8 cellular contexts compared by ENCODE assay signal in genomic region chr17:21452377-21453143, GRCh38.
DNase-seq lines count a peak whose midpoint lies in the region; ATAC-seq and TF ChIP-seq lines count a peak whose summit lies in the region.

No MANE protein-coding gene starts in this region.

- POLR2A ChIA-PET in HEK293T (lab: Yijun Ruan, JAX), result interaction anchor here (0.6 kb wide), 1 partner anchor 59 kb away, joined by 3 read pairs; no protein-coding TSS in a partner anchor
- POLR2A ChIA-PET in WTC11 (lab: Charles Lee), result no interaction called here

- no peak overlapping the region for H3K27ac Mint-ChIP-seq in WTC11
- H3K27ac Mint-ChIP-seq in stimulated activated naive CD8-positive, alpha-beta T cell treated with anti-CD3 and anti-CD28 coated beads, Interleukin-15, amount 100 ng/mL, for 72 hours, result peak overlapping the region in 1 of 2 donors; percentile 54

- no peaks in the 10 kb centered on the region for H3K36me3 Mint-ChIP-seq in WTC11

- peaks cover 42% of the 10 kb centered on the region for H3K27me3 Mint-ChIP-seq in WTC11 (ENCODE audit: low read depth)
- H3K27me3 Mint-ChIP-seq in stimulated activated naive CD8-positive, alpha-beta T cell treated with anti-CD3 and anti-CD28 coated beads, Interleukin-15, amount 100 ng/mL, for 72 hours, result peaks cover 24% of the 10 kb centered on the region

- ATAC-seq in WTC11 (peak; percentile 46), HG02885 (IDR thresholded peaks at IDR 0.05; ENCODE audit: poor library complexity, unreplicated experiment) (no peak), GM21390 (IDR thresholded peaks at IDR 0.05; ENCODE audit: unreplicated experiment) (no peak)
- ATAC-seq in stimulated activated naive CD8-positive, alpha-beta T cell treated with anti-CD3 and anti-CD28 coated beads, Interleukin-15, amount 100 ng/mL, for 72 hours, result peak; percentile 27

- DNase-seq in ACHN, result peak; percentile 60
- peak; percentile 40 for DNase-seq in HEK293T (ENCODE audit: extremely low spot score)
- DNase-seq in WTC11 (ENCODE audit: low spot score), result peak; percentile 46
- peak; percentile 68 for DNase-seq in epithelial cell of esophagus (ENCODE audit: low read depth)
- DNase-seq in medulla oblongata (ENCODE audit: extremely low spot score), result peak; percentile 90
- DNase-seq in stimulated activated naive CD8-positive, alpha-beta T cell treated with anti-CD3 and anti-CD28 coated beads, Interleukin-15, amount 100 ng/mL, for 72 hours, result peak; percentile 11 to 36

- TF ChIP-seq CTCF in WTC11 (IDR thresholded peaks at IDR 0.05) (peak; percentile 22; the same call in 1 of the 2 replicates), epithelial cell of esophagus (IDR thresholded peaks at IDR 0.05; ENCODE audit: insufficient read depth, low read depth, low read length, missing control alignments) (peak; percentile 70)

- H3K9me3 Mint-ChIP-seq in WTC11, result peaks cover 4% of the 10 kb centered on the region; the same call in 1 of the 2 replicates
- no peaks in the 10 kb centered on the region for H3K9me3 Mint-ChIP-seq in stimulated activated naive CD8-positive, alpha-beta T cell treated with anti-CD3 and anti-CD28 coated beads, Interleukin-15, amount 100 ng/mL, for 72 hours

- in situ Hi-C loops in ACHN (cut with HindIII; ENCODE audit: low pct_ligation_motif_present, low pct_unique_long_range_greater_than_20kb, low sequenced_read_pairs), result no loop called here

- H3K4me3 ChIP-seq in epithelial cell of esophagus (ENCODE audit: low read length), result peak overlapping the region; percentile 23

- CTCF ChIA-PET in HEK293T (lab: Yijun Ruan, JAX), result interaction anchor here (0.6 kb wide), 3 partner anchors 9 to 217 kb away, joined by 3 read pairs; no protein-coding TSS in a partner anchor
- CTCF ChIA-PET in WTC11 (lab: Charles Lee), result interaction anchor here (0.6 to 1.0 kb wide), 7 partner anchors 11 to 396 kb away, joined by 3 to 16 read pairs (median 3); no protein-coding TSS in a partner anchor

- peaks cover 22% of the 10 kb centered on the region for H3K4me1 Mint-ChIP-seq in WTC11
- H3K4me1 Mint-ChIP-seq in stimulated activated naive CD8-positive, alpha-beta T cell treated with anti-CD3 and anti-CD28 coated beads, Interleukin-15, amount 100 ng/mL, for 72 hours, result peaks cover 43% of the 10 kb centered on the region

- H3K4me3 Mint-ChIP-seq in WTC11, result peak overlapping the region; percentile 63
- H3K4me3 Mint-ChIP-seq in stimulated activated naive CD8-positive, alpha-beta T cell treated with anti-CD3 and anti-CD28 coated beads, Interleukin-15, amount 100 ng/mL, for 72 hours, result peak overlapping the region; percentile 60 to 63

TF ChIP-seq in HEK293T, 16 proteins besides CTCF, POLR2A, EP300 and RAD21:
- peak; percentile 99 for TF ChIP-seq L3MBTL2 (conservative IDR thresholded peaks at IDR 0.05)
- TF ChIP-seq FOXM1 (IDR thresholded peaks at IDR 0.05; ENCODE audit: borderline replicate concordance), result no peak
- no peak for TF ChIP-seq PKNOX1 (IDR thresholded peaks at IDR 0.05)
- no peak for TF ChIP-seq FOXA1 (IDR thresholded peaks at IDR 0.05)
- TF ChIP-seq ARNT (IDR thresholded peaks at IDR 0.05), result no peak
- TF ChIP-seq HDGF (IDR thresholded peaks at IDR 0.05; ENCODE audit: borderline replicate concordance), result no peak
- no peak for TF ChIP-seq NFRKB (IDR thresholded peaks at IDR 0.05)
- TF ChIP-seq TARDBP (IDR thresholded peaks at IDR 0.05), result no peak

TF ChIP-seq in WTC11, 78 proteins besides CTCF, POLR2A, EP300 and RAD21 (continues in another document):
- TF ChIP-seq, protein P1, sequence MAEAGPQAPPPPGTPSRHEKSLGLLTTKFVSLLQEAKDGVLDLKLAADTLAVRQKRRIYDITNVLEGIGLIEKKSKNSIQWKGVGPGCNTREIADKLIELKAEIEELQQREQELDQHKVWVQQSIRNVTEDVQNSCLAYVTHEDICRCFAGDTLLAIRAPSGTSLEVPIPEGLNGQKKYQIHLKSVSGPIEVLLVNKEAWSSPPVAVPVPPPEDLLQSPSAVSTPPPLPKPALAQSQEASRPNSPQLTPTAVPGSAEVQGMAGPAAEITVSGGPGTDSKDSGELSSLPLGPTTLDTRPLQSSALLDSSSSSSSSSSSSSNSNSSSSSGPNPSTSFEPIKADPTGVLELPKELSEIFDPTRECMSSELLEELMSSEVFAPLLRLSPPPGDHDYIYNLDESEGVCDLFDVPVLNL (CRISPR knock-in tag; IDR thresholded peaks at IDR 0.05; ENCODE audit: borderline replicate concordance, low read depth), result 0 out of 2 replicates have a peak, but pooled peaks have one; percentile 38
- TF ChIP-seq, protein P2, sequence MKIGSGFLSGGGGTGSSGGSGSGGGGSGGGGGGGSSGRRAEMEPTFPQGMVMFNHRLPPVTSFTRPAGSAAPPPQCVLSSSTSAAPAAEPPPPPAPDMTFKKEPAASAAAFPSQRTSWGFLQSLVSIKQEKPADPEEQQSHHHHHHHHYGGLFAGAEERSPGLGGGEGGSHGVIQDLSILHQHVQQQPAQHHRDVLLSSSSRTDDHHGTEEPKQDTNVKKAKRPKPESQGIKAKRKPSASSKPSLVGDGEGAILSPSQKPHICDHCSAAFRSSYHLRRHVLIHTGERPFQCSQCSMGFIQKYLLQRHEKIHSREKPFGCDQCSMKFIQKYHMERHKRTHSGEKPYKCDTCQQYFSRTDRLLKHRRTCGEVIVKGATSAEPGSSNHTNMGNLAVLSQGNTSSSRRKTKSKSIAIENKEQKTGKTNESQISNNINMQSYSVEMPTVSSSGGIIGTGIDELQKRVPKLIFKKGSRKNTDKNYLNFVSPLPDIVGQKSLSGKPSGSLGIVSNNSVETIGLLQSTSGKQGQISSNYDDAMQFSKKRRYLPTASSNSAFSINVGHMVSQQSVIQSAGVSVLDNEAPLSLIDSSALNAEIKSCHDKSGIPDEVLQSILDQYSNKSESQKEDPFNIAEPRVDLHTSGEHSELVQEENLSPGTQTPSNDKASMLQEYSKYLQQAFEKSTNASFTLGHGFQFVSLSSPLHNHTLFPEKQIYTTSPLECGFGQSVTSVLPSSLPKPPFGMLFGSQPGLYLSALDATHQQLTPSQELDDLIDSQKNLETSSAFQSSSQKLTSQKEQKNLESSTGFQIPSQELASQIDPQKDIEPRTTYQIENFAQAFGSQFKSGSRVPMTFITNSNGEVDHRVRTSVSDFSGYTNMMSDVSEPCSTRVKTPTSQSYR (CRISPR knock-in tag; IDR thresholded peaks at IDR 0.05), result peak; percentile 89; the same call in 1 of the 2 replicates
- TF ChIP-seq HMGA2 (CRISPR knock-in tag; IDR thresholded peaks at IDR 0.05) (no peak), E2F1 (CRISPR knock-in tag; IDR thresholded peaks at IDR 0.05) (peak; percentile 55; the same call in 1 of the 2 replicates), ZMAT4 (CRISPR knock-in tag; IDR thresholded peaks at IDR 0.05) (no peak), NR2C2 (CRISPR knock-in tag; IDR thresholded peaks at IDR 0.05) (no peak), FOXP4 (CRISPR knock-in tag; IDR thresholded peaks at IDR 0.05) (peak; percentile 95), RORB (CRISPR knock-in tag; IDR thresholded peaks at IDR 0.05) (no peak)
- TF ChIP-seq, protein P3, sequence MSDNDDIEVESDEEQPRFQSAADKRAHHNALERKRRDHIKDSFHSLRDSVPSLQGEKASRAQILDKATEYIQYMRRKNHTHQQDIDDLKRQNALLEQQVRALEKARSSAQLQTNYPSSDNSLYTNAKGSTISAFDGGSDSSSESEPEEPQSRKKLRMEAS (CRISPR knock-in tag; IDR thresholded peaks at IDR 0.05), result peak; percentile 99

Comparison
In these comparisons a context has a peak if more than half of its experiments do, and no peak if none do; other contexts are left out.
1. DNase-seq: peak in every context shown above with its lines; median percentile 90 in medulla oblongata; 68 in epithelial cell of esophagus; 60 in ACHN; 46 in WTC11; 40 in HEK293T; 24 in stimulated activated naive CD8-positive, alpha-beta T cell treated with anti-CD3 and anti-CD28 coated beads, Interleukin-15, amount 100 ng/mL, for 72 hours.
2. ATAC-seq: peak in WTC11 (single experiment) and stimulated activated naive CD8-positive, alpha-beta T cell treated with anti-CD3 and anti-CD28 coated beads, Interleukin-15, amount 100 ng/mL, for 72 hours (single experiment); none in HG02885 (single experiment) and GM21390 (single experiment).